ENCODE assay signal across 14 cellular contexts in genomic region chr10:104257235-104257634, GRCh38. TPM values are rescaled to one million over a fixed set of nuclear protein-coding genes. Genes with fewer than 3 reads are reported as not detected.
DNase-seq lines count a peak whose midpoint lies in the region; ATAC-seq and TF ChIP-seq lines count a peak whose summit lies in the region.
"Had no signal": no experiment of that assay in that cellular context is flagged by ENCODE, and none has a peak within 500 bp of the region (broad histone marks: within the 10 kb centered on the region; RNA-seq: fewer than 3 reads in every experiment).

No MANE protein-coding gene starts in this region.

- H3K27me3 ChIP-seq in subcutaneous abdominal adipose tissue (ENCODE audit: control insufficient read depth in 5 of 5, insufficient read depth in 4 of 5, low read length in 5 of 5) = no peaks in the 10 kb centered on the region
- no peaks in the 10 kb centered on the region for H3K27me3 ChIP-seq in effector memory CD4-positive, alpha-beta T cell (replicated peaks; ENCODE audit: control insufficient read depth, insufficient read depth, low read length, poor library complexity, severe bottlenecking)

- ATAC-seq in activated CD8-positive, alpha-beta T cell treated with anti-CD3 and anti-CD28 coated beads for 36 hours = no peak
- no peak for ATAC-seq in HG02623 (IDR thresholded peaks at IDR 0.05; ENCODE audit: unreplicated experiment)
- ATAC-seq: esophagus mucosa had no signal

- no peak overlapping the region for H3K4me3 ChIP-seq in subcutaneous abdominal adipose tissue (ENCODE audit: low read depth in 1 of 5, low read length in 5 of 5)
- H3K4me3 ChIP-seq in effector memory CD4-positive, alpha-beta T cell (ENCODE audit: insufficient read depth, low read depth, low read length, poor library complexity, severe bottlenecking) = no peak overlapping the region

- H3K36me3 Mint-ChIP-seq in activated T-cell treated with anti-CD3 and anti-CD28 coated beads, Interleukin-2, amount 50 U/mL, for 24 hours (ENCODE audit: low read depth) = peaks cover 74% of the 10 kb centered on the region
- H3K36me3 Mint-ChIP-seq in activated CD8-positive, alpha-beta T cell treated with anti-CD3 and anti-CD28 coated beads for 36 hours (ENCODE audit: low read depth) = peaks cover 64% of the 10 kb centered on the region
- H3K36me3 Mint-ChIP-seq in immature natural killer cell = peaks cover 16 to 37% (median 19%) of the 10 kb centered on the region in 3 donors

- no peak overlapping the region for H3K9ac ChIP-seq in subcutaneous abdominal adipose tissue (ENCODE audit: low read length in 5 of 5)

- intact Hi-C loops in activated CD8-positive, alpha-beta T cell treated with anti-CD3 and anti-CD28 coated beads for 36 hours (cut with micrococcal nuclease) = no loop called here

- CTCF ChIA-PET in activated CD8-positive, alpha-beta T cell treated with anti-CD3 and anti-CD28 coated beads for 36 hours (lab: Charles Lee) = interaction anchor here (0.7 to 2.9 kb wide), 6 partner anchors 9 to 93 kb away, joined by 3 to 13 read pairs (median 5); no protein-coding TSS in a partner anchor

- peaks cover 83% of the 10 kb centered on the region for H3K4me1 Mint-ChIP-seq in activated T-cell treated with anti-CD3 and anti-CD28 coated beads, Interleukin-2, amount 50 U/mL, for 24 hours (ENCODE audit: low read depth)
- peaks cover 72% of the 10 kb centered on the region for H3K4me1 Mint-ChIP-seq in activated CD8-positive, alpha-beta T cell treated with anti-CD3 and anti-CD28 coated beads for 36 hours (ENCODE audit: low read depth)
- H3K4me1 Mint-ChIP-seq in immature natural killer cell = peaks cover 64 to 82% of the 10 kb centered on the region in 2 donors

- peak overlapping the region; percentile 95 for H3K27ac Mint-ChIP-seq in activated T-cell treated with anti-CD3 and anti-CD28 coated beads, Interleukin-2, amount 50 U/mL, for 24 hours
- H3K27ac Mint-ChIP-seq in activated CD8-positive, alpha-beta T cell treated with anti-CD3 and anti-CD28 coated beads for 36 hours = peak overlapping the region; percentile 46
- H3K27ac Mint-ChIP-seq in immature natural killer cell = peak overlapping the region; percentile 79 to 97 (median 96)

- no peak for TF ChIP-seq CTCF in activated CD8-positive, alpha-beta T cell treated with anti-CD3 and anti-CD28 coated beads for 36 hours (IDR thresholded peaks at IDR 0.05)

- H3K27ac ChIP-seq in subcutaneous abdominal adipose tissue (ENCODE audit: low read depth, low read length) = peak overlapping the region; percentile 93
- no peak overlapping the region for H3K27ac ChIP-seq in effector memory CD4-positive, alpha-beta T cell (ENCODE audit: insufficient read depth, low read length, poor library complexity, severe bottlenecking)

- H3K36me3 ChIP-seq in subcutaneous abdominal adipose tissue (ENCODE audit: control insufficient read depth in 5 of 5, insufficient read depth in 5 of 5, low read length in 5 of 5) = peaks cover 18 to 39% (median 33%) of the 10 kb centered on the region in 5 donors
- peaks cover 27% of the 10 kb centered on the region for H3K36me3 ChIP-seq in effector memory CD4-positive, alpha-beta T cell (ENCODE audit: control insufficient read depth, insufficient read depth, low read length)

- peaks cover 0 to 40% (median 36%) of the 10 kb centered on the region in 5 donors for H3K4me1 ChIP-seq in subcutaneous abdominal adipose tissue (ENCODE audit: control insufficient read depth in 5 of 5, insufficient read depth in 5 of 5, low read length in 5 of 5)
- peaks cover 21% of the 10 kb centered on the region for H3K4me1 ChIP-seq in effector memory CD4-positive, alpha-beta T cell (ENCODE audit: control insufficient read depth, insufficient read depth, low read length, poor library complexity, severe bottlenecking)

- peak overlapping the region; percentile 99 for H3K4me3 Mint-ChIP-seq in activated T-cell treated with anti-CD3 and anti-CD28 coated beads, Interleukin-2, amount 50 U/mL, for 24 hours
- peak overlapping the region; percentile 86 for H3K4me3 Mint-ChIP-seq in activated CD8-positive, alpha-beta T cell treated with anti-CD3 and anti-CD28 coated beads for 36 hours
- H3K4me3 Mint-ChIP-seq in immature natural killer cell = peak overlapping the region in 4 of 5 donors; percentile 34 to 96 (median 69)

- no peaks in the 10 kb centered on the region for H3K9me3 Mint-ChIP-seq in activated T-cell treated with anti-CD3 and anti-CD28 coated beads, Interleukin-2, amount 50 U/mL, for 24 hours
- H3K9me3 Mint-ChIP-seq in activated CD8-positive, alpha-beta T cell treated with anti-CD3 and anti-CD28 coated beads for 36 hours = no peaks in the 10 kb centered on the region
- H3K9me3 Mint-ChIP-seq in immature natural killer cell = no peaks in the 10 kb centered on the region
- H3K9me3 Mint-ChIP-seq: brain had no signal

- H3K27me3 Mint-ChIP-seq in activated T-cell treated with anti-CD3 and anti-CD28 coated beads, Interleukin-2, amount 50 U/mL, for 24 hours = no peaks in the 10 kb centered on the region
- H3K27me3 Mint-ChIP-seq in activated CD8-positive, alpha-beta T cell treated with anti-CD3 and anti-CD28 coated beads for 36 hours = no peaks in the 10 kb centered on the region
- peaks cover 0 to 3% (median 2%) of the 10 kb centered on the region in 3 donors for H3K27me3 Mint-ChIP-seq in immature natural killer cell (ENCODE audit: low read depth in 3 of 3)

- DNase-seq in activated T-cell treated with anti-CD3 and anti-CD28 coated beads, Interleukin-2, amount 50 U/mL, for 24 hours = no peak
- no peak for DNase-seq in activated T-cell treated with anti-CD3 and anti-CD28 coated beads for 4 hours
- no peak for DNase-seq in activated CD8-positive, alpha-beta T cell treated with anti-CD3 and anti-CD28 coated beads for 36 hours
- DNase-seq in immature natural killer cell = no peak
- DNase-seq in HK-2 (ENCODE audit: unreplicated experiment) = no peak
- DNase-seq in effector memory CD4-positive, alpha-beta T cell = no peak
- DNase-seq: kidney; NCI-H1436; stimulated activated CD4-positive, alpha-beta T cell treated with anti-CD3 and anti-CD28 coated beads, Interleukin-4, amount 100 ng/mL, for 4 hours; substantia nigra had no signal

- POLR2A ChIA-PET in activated CD8-positive, alpha-beta T cell treated with anti-CD3 and anti-CD28 coated beads for 36 hours (lab: Charles Lee) = interaction anchor here (1.4 to 8.0 kb wide), 2 partner anchors 9 to 19 kb away, joined by 4 to 74 read pairs; partner anchors contain the start of gene GSTO2

- H3K9me3 ChIP-seq in subcutaneous abdominal adipose tissue (ENCODE audit: control insufficient read depth in 5 of 5, low read length in 5 of 5) = no peaks in the 10 kb centered on the region
- H3K9me3 ChIP-seq in effector memory CD4-positive, alpha-beta T cell (ENCODE audit: control insufficient read depth, low read length) = no peaks in the 10 kb centered on the region

RNA-seq across cellular contexts. Expression of gene GSTO1, which starts 2.5 kb away (rescaled TPM):
- total RNA-seq in activated CD8-positive, alpha-beta T cell treated with anti-CD3 and anti-CD28 coated beads for 36 hours = 100 to 1,000 TPM; 179 to 189 TPM
- 100 to 1,000 TPM; 162 to 223 (median 166) TPM for polyA plus RNA-seq in immature natural killer cell

RNA-seq across cellular contexts. Expression of gene GSTO2, which starts 11.7 kb away (rescaled TPM):
- total RNA-seq in activated CD8-positive, alpha-beta T cell treated with anti-CD3 and anti-CD28 coated beads for 36 hours = 1 to 10 TPM; 1.8 to 2.7 TPM
- 1 to 10 TPM in 1 of 3 donors, under 1 TPM in 2; 0.16 to 1.6 (median 0.85) TPM for polyA plus RNA-seq in immature natural killer cell

RNA-seq across cellular contexts. Expression of gene CFAP43, which starts 25.1 kb away (rescaled TPM):
- under 1 TPM in 1 of 2 experiments, not detected in 1; 0.16 TPM for total RNA-seq in activated CD8-positive, alpha-beta T cell treated with anti-CD3 and anti-CD28 coated beads for 36 hours
- polyA plus RNA-seq in immature natural killer cell = under 1 TPM in 1 of 3 donors, not detected in 2; 0.19 TPM
- total RNA-seq: esophagus mucosa had no signal

Comparison
In these comparisons a context has a peak if more than half of its experiments do, and no peak if none do; other contexts are left out.
1. H3K27ac Mint-ChIP-seq: peak in every context shown above with its lines; median percentile 96 in immature natural killer cell; 95 in activated T-cell treated with anti-CD3 and anti-CD28 coated beads, Interleukin-2, amount 50 U/mL, for 24 hours; 46 in activated CD8-positive, alpha-beta T cell treated with anti-CD3 and anti-CD28 coated beads for 36 hours.